Comparison of ENCODE assay signal across 8 cellular contexts in the genomic region with DNA sequence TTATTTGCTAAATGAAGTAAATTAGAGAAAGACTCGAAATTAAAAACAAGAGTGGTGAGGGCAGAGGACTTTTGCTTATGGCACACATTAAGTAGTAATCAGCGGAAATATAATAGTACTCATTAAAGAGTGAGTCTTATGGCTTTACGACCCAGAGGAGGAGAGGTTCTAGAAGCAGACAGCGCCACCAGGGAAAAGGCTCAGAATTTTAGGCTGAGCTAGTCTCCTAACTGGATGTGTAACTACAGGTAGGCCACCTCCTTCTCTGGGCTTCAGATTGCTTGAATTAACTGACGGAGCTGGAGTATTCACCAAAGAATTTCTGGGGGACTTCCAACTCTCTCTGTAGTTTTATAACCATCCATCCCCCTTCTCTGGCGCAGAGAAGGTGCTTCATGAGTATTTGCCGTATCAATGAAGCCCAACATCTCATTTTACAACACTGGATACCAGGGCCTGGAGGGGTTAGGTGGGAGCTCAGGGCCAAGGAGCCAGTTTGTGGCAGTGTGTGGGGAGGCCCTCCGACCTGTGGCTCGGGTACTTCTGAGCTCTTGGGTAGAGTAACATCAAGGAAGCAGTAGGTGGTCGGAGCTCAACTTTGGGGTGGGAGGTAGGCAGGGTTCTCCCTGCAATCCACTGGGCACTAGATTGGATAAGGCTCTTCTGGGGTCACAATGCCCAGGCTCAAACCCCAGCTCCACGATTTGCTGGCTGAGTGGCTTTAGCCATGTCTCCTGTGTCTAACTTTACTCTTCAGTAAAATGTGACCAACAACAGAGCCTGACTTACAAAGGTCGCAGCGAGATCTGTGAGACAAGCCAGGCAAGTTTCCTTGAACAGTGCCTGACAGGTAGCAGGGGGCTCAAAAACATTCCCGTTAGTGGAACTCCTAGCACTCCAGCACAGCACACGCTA. TPM values are rescaled to one million over a fixed set of nuclear protein-coding genes. Genes with fewer than 3 reads are reported as not detected.
A peak's percentile ranks its signal among the peaks of the same experiment; 100 is the strongest.
DNase-seq lines count a peak whose midpoint lies in the region; ATAC-seq, FAIRE-seq and TF ChIP-seq lines count a peak whose summit lies in the region.

No MANE protein-coding gene starts in this region.

- DNase-seq in activated naive CD4-positive, alpha-beta T cell treated with anti-CD3 and anti-CD28 coated beads for 36 hours: no peak
- no peak for DNase-seq in activated naive CD4-positive, alpha-beta T cell treated with Interleukin-2 at 50 U/mL for 16 hours
- DNase-seq in astrocyte (ENCODE audit: low read depth) (no peak), lower lobe of right lung (no peak), type B pancreatic cell (ENCODE audit: extremely low spot score, unreplicated experiment) (peak; percentile 44), LoVo (ENCODE audit: low spot score) (no peak)

- H4K20me1 ChIP-seq in astrocyte (ENCODE audit: insufficient read depth, low read length): peaks cover 27% of the 10 kb centered on the region

- H3K9ac ChIP-seq in astrocyte (ENCODE audit: low read length): peak overlapping the region; percentile 82

- no peaks in the 10 kb centered on the region for H3K9me3 Mint-ChIP-seq in activated naive CD4-positive, alpha-beta T cell treated with anti-CD3 and anti-CD28 coated beads for 36 hours
- H3K9me3 Mint-ChIP-seq in astrocyte (ENCODE audit: unreplicated experiment): no peaks in the 10 kb centered on the region
- no peaks in the 10 kb centered on the region for H3K9me3 Mint-ChIP-seq in type B pancreatic cell

- ATAC-seq in lower lobe of right lung: no peak
- ATAC-seq in GM21423 (IDR thresholded peaks at IDR 0.05; ENCODE audit: unreplicated experiment): no peak
- ATAC-seq in GM18858 (IDR thresholded peaks at IDR 0.05; ENCODE audit: unreplicated experiment): no peak

- H3K9me3 ChIP-seq in astrocyte (ENCODE audit: insufficient read depth, low read depth, low read length) (no peaks in the 10 kb centered on the region), lower lobe of right lung (no peaks in the 10 kb centered on the region)

- H3K4me2 ChIP-seq in astrocyte (ENCODE audit: low read length): peak overlapping the region; percentile 98

- intact Hi-C loops in activated naive CD4-positive, alpha-beta T cell treated with anti-CD3 and anti-CD28 coated beads for 36 hours (cut with micrococcal nuclease): loop anchor here (1.0 to 10.0 kb wide), 9 partner anchors 21 to 649 kb away; a partner anchor contains a TSS
- intact Hi-C loops in lower lobe of right lung (cut with DNase I): no loop called here

- H3K4me1 ChIP-seq in astrocyte (ENCODE audit: insufficient read depth, low read length) (peaks cover 20% of the 10 kb centered on the region), lower lobe of right lung (peaks cover 48% of the 10 kb centered on the region)

- peaks cover 47% of the 10 kb centered on the region for H3K4me1 Mint-ChIP-seq in activated naive CD4-positive, alpha-beta T cell treated with anti-CD3 and anti-CD28 coated beads for 36 hours (ENCODE audit: low read depth)
- H3K4me1 Mint-ChIP-seq in astrocyte (ENCODE audit: low read depth, unreplicated experiment) (peaks cover 28% of the 10 kb centered on the region), type B pancreatic cell (ENCODE audit: unreplicated experiment) (peaks cover 30% of the 10 kb centered on the region)

- TF ChIP-seq CTCF in astrocyte (IDR thresholded peaks at IDR 0.05; ENCODE audit: insufficient read depth, low read depth, low read length): no peak
- TF ChIP-seq CTCF in lower lobe of right lung (IDR thresholded peaks at IDR 0.05): no peak
- TF ChIP-seq CTCF in type B pancreatic cell (conservative IDR thresholded peaks at IDR 0.05): no peak

- peaks cover 50% of the 10 kb centered on the region for H3K79me2 ChIP-seq in astrocyte (ENCODE audit: insufficient read depth, low read length)

- CTCF ChIA-PET in activated naive CD4-positive, alpha-beta T cell treated with anti-CD3 and anti-CD28 coated beads for 36 hours (lab: Charles Lee): interaction anchor here (0.6 to 3.5 kb wide), 4 partner anchors 53 to 239 kb away, joined by 3 to 25 read pairs (median 3); no protein-coding TSS in a partner anchor

- H3K4me3 ChIP-seq in astrocyte (ENCODE audit: insufficient read depth, low read depth, low read length): peak overlapping the region; percentile 89
- H3K4me3 ChIP-seq in lower lobe of right lung: peak overlapping the region; percentile 95

- H2AFZ ChIP-seq in astrocyte (ENCODE audit: low read depth, low read length): peak overlapping the region; percentile 80

- H3K27me3 ChIP-seq in astrocyte (ENCODE audit: insufficient read depth, low read length) (no peaks in the 10 kb centered on the region), lower lobe of right lung (ENCODE audit: low read depth) (no peaks in the 10 kb centered on the region)

- no peak for FAIRE-seq in astrocyte (lab: Jason Lieb, UNC)

- peaks cover 6% of the 10 kb centered on the region for H3K36me3 ChIP-seq in astrocyte (ENCODE audit: insufficient read depth, low read length)
- peaks cover 29% of the 10 kb centered on the region for H3K36me3 ChIP-seq in lower lobe of right lung

- H3K36me3 Mint-ChIP-seq in activated naive CD4-positive, alpha-beta T cell treated with anti-CD3 and anti-CD28 coated beads for 36 hours (ENCODE audit: low read depth): peaks cover 32% of the 10 kb centered on the region
- H3K36me3 Mint-ChIP-seq in astrocyte (ENCODE audit: low read depth, unreplicated experiment) (peaks cover 11% of the 10 kb centered on the region), type B pancreatic cell (peaks cover 21% of the 10 kb centered on the region)

- H3K27ac Mint-ChIP-seq in activated naive CD4-positive, alpha-beta T cell treated with anti-CD3 and anti-CD28 coated beads for 36 hours: peak overlapping the region; percentile 87
- peak overlapping the region; percentile 47 for H3K27ac Mint-ChIP-seq in astrocyte (ENCODE audit: unreplicated experiment)
- peak overlapping the region; percentile 93 for H3K27ac Mint-ChIP-seq in type B pancreatic cell

- H3K27me3 Mint-ChIP-seq in activated naive CD4-positive, alpha-beta T cell treated with anti-CD3 and anti-CD28 coated beads for 36 hours (ENCODE audit: low read depth): no peaks in the 10 kb centered on the region
- H3K27me3 Mint-ChIP-seq in astrocyte (ENCODE audit: low read depth, unreplicated experiment): no peaks in the 10 kb centered on the region
- H3K27me3 Mint-ChIP-seq in type B pancreatic cell: no peaks in the 10 kb centered on the region

- H3K27ac ChIP-seq in astrocyte (ENCODE audit: low read depth, low read length): peak overlapping the region; percentile 28
- peak overlapping the region; percentile 99 for H3K27ac ChIP-seq in lower lobe of right lung

- H3K4me3 Mint-ChIP-seq in activated naive CD4-positive, alpha-beta T cell treated with anti-CD3 and anti-CD28 coated beads for 36 hours: peak overlapping the region; percentile 93
- H3K4me3 Mint-ChIP-seq in astrocyte (ENCODE audit: unreplicated experiment): peak overlapping the region; percentile 94
- H3K4me3 Mint-ChIP-seq in type B pancreatic cell: peak overlapping the region; percentile 97

RNA-seq across cellular contexts. Expression of a gene that starts 1.1 kb away (rescaled TPM):
- total RNA-seq in activated naive CD4-positive, alpha-beta T cell treated with anti-CD3 and anti-CD28 coated beads for 36 hours: 10 to 100 TPM; 16.2 to 17.9 TPM
- total RNA-seq in astrocyte: 10.3 TPM in 2 replicates
- 12.6 TPM for total RNA-seq in lower lobe of right lung
- total RNA-seq in type B pancreatic cell (ENCODE audit: low replicate concordance): 13.6 and 14.1 TPM in 2 replicates

RNA-seq across cellular contexts. Expression of a gene that starts 1.3 kb away (rescaled TPM):
- 10 to 100 TPM; 18.3 to 19.8 TPM for total RNA-seq in activated naive CD4-positive, alpha-beta T cell treated with anti-CD3 and anti-CD28 coated beads for 36 hours
- total RNA-seq in astrocyte (76.7 and 79.2 TPM in 2 replicates), lower lobe of right lung (73.7 TPM), type B pancreatic cell (ENCODE audit: low replicate concordance) (52.0 and 55.0 TPM in 2 replicates)

RNA-seq across cellular contexts. Expression of a gene that starts 54.8 kb away (rescaled TPM):
- 10 to 100 TPM; 39.0 to 39.8 TPM for total RNA-seq in activated naive CD4-positive, alpha-beta T cell treated with anti-CD3 and anti-CD28 coated beads for 36 hours
- total RNA-seq in astrocyte (28.2 and 33.6 TPM in 2 replicates), lower lobe of right lung (31.8 TPM), type B pancreatic cell (ENCODE audit: low replicate concordance) (42.9 and 44.2 TPM in 2 replicates)

RNA-seq across cellular contexts. Expression of a gene that starts 55.1 kb away (rescaled TPM):
- total RNA-seq in activated naive CD4-positive, alpha-beta T cell treated with anti-CD3 and anti-CD28 coated beads for 36 hours: 10 to 100 TPM; 26.1 to 26.2 TPM
- total RNA-seq in astrocyte: 8.4 and 9.5 TPM in 2 replicates
- 9.5 TPM for total RNA-seq in lower lobe of right lung
- 11.6 and 12.4 TPM in 2 replicates for total RNA-seq in type B pancreatic cell (ENCODE audit: low replicate concordance)
